In genomic region chr17:57440522-57441269, GRCh38 we compare ENCODE assay signal across 8 cellular contexts.
A peak's percentile ranks its signal among the peaks of the same experiment; 100 is the strongest.
DNase-seq lines count a peak whose midpoint lies in the region; ATAC-seq and TF ChIP-seq lines count a peak whose summit lies in the region.

No MANE protein-coding gene starts in this region.

- no peaks in the 10 kb centered on the region for H3K27me3 ChIP-seq in transverse colon

- 39% methylated on average over 15 of the region's 15 CpGs; no CpG with 5 or more reads in 1 of the 2 donors for WGBS in transverse colon (ENCODE audit: low coverage in 1 of 2), 2 donors

- no peak overlapping the region for H3K4me3 ChIP-seq in transverse colon

- H3K9me3 ChIP-seq in transverse colon: no peaks in the 10 kb centered on the region

- peak; percentile 86 for ATAC-seq in SK-N-SH treated with all-trans-retinoic acid at 6 μM for 48 hours
- ATAC-seq in HG03457 (IDR thresholded peaks at IDR 0.05; ENCODE audit: unreplicated experiment): no peak

- DNase-seq in HT1080 (ENCODE audit: low read depth) (peak; percentile 69), head of caudate nucleus (peak; percentile 48 to 88 (median 71)), posterior vena cava (ENCODE audit: low spot score) (peak; percentile 87), transverse colon (peak; percentile 38)
- DNase-seq in activated naive CD8-positive, alpha-beta T cell treated with anti-CD3 and anti-CD28 coated beads, Interleukin-2, amount 50 U/mL, for 16 hours (ENCODE audit: low read depth, low spot score): peak; percentile 64

- no peaks in the 10 kb centered on the region for H3K36me3 ChIP-seq in transverse colon

- TF ChIP-seq EP300 in transverse colon (IDR thresholded peaks at IDR 0.05; ENCODE audit: low read depth): no peak

- intact Hi-C loops in head of caudate nucleus (cut with DNase I) (no loop called here), posterior vena cava (cut with DNase I) (no loop called here), transverse colon (cut with DNase I; ENCODE audit: low total_unique reads) (no loop called here)

- no peak for TF ChIP-seq POLR2A in transverse colon (IDR thresholded peaks at IDR 0.05)

- H3K4me1 ChIP-seq in transverse colon: peaks cover 0 to 40% (median 17%) of the 10 kb centered on the region in 4 donors

- TF ChIP-seq CTCF in GM12873 (IDR thresholded peaks at IDR 0.05; ENCODE audit: insufficient read depth, low read depth, low read length, missing control alignments) (peak; percentile 56), transverse colon (IDR thresholded peaks at IDR 0.05) (peak in 2 of 5 experiments; percentile 10 to 16)

- in situ Hi-C loops in transverse colon (cut with MboI; ENCODE audit: low pct_ligation_motif_present in 1 of 4, low pct_unique_long_range_greater_than_20kb in 1 of 4, low sequenced_read_pairs in 3 of 4): no loop called here

- peak overlapping the region; percentile 18 to 50 (median 36) for H3K27ac ChIP-seq in transverse colon

TF ChIP-seq in SK-N-SH treated with all-trans-retinoic acid at 6 μM for 48 hours, 23 proteins besides CTCF, POLR2A, EP300 and RAD21:
- TF ChIP-seq OSR1 (CRISPR knock-in tag; IDR thresholded peaks at IDR 0.05): no peak
- TF ChIP-seq TSHZ2 (CRISPR knock-in tag; IDR thresholded peaks at IDR 0.05): 0 out of 2 replicates have a peak, but pooled peaks have one; percentile 65
